In the genomic region with DNA sequence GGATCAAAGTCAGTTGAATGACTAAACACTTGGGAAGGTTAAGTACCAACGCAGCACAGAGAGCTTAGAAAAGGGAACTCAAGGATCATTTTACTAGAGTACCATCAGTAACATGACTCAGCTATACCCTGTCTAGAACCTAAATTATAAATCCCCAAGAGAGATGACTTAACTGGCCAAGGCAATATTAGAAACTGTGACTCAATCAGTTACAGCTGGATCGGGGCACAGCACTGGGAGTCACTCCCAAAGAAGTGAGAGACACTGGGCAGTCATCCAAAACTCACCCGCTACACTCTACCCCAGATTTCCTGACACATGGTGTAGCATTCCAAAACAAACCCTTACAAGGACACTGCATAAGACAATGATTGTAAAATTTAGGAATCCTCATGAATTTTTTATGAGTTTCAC, we compare ENCODE assay signal across 1 cellular context.
A peak's percentile ranks its signal among the peaks of the same experiment; 100 is the strongest.
TF ChIP-seq lines count a peak whose summit lies in the region.

No MANE protein-coding gene starts in this region.

TF ChIP-seq in HCT116, 20 proteins besides CTCF, POLR2A, EP300 and RAD21 (continued from another document):
- TF ChIP-seq, protein P1, sequence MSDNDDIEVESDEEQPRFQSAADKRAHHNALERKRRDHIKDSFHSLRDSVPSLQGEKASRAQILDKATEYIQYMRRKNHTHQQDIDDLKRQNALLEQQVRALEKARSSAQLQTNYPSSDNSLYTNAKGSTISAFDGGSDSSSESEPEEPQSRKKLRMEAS (IDR thresholded peaks at IDR 0.05), result 0 out of 2 replicates have a peak, but pooled peaks have one; percentile 7
- TF ChIP-seq SP1 (IDR thresholded peaks at IDR 0.05; ENCODE audit: low read depth), result peak; percentile 34; the same call in 1 of the 2 replicates
- TF ChIP-seq CBX3 (IDR thresholded peaks at IDR 0.05; ENCODE audit: low read depth), result no peak
- TF ChIP-seq SRF (IDR thresholded peaks at IDR 0.05; ENCODE audit: low read depth), result 0 out of 2 replicates have a peak, but pooled peaks have one; percentile 17
- peak; percentile 58 for TF ChIP-seq JUND (IDR thresholded peaks at IDR 0.05)
- peak; percentile 53 for TF ChIP-seq FOSL1 (IDR thresholded peaks at IDR 0.05; ENCODE audit: low read depth)
- no peak for TF ChIP-seq EZH2phosphoT487 (IDR thresholded peaks at IDR 0.05; ENCODE audit: borderline replicate concordance)
- no peak for TF ChIP-seq TCF7L2 (IDR thresholded peaks at IDR 0.05; ENCODE audit: borderline replicate concordance, extremely low read depth, insufficient read depth, insufficient read length)
- TF ChIP-seq YY1 (IDR thresholded peaks at IDR 0.05; ENCODE audit: extremely low read depth, insufficient replicate concordance, low read depth, low read length), result no peak
- TF ChIP-seq, protein P2, sequence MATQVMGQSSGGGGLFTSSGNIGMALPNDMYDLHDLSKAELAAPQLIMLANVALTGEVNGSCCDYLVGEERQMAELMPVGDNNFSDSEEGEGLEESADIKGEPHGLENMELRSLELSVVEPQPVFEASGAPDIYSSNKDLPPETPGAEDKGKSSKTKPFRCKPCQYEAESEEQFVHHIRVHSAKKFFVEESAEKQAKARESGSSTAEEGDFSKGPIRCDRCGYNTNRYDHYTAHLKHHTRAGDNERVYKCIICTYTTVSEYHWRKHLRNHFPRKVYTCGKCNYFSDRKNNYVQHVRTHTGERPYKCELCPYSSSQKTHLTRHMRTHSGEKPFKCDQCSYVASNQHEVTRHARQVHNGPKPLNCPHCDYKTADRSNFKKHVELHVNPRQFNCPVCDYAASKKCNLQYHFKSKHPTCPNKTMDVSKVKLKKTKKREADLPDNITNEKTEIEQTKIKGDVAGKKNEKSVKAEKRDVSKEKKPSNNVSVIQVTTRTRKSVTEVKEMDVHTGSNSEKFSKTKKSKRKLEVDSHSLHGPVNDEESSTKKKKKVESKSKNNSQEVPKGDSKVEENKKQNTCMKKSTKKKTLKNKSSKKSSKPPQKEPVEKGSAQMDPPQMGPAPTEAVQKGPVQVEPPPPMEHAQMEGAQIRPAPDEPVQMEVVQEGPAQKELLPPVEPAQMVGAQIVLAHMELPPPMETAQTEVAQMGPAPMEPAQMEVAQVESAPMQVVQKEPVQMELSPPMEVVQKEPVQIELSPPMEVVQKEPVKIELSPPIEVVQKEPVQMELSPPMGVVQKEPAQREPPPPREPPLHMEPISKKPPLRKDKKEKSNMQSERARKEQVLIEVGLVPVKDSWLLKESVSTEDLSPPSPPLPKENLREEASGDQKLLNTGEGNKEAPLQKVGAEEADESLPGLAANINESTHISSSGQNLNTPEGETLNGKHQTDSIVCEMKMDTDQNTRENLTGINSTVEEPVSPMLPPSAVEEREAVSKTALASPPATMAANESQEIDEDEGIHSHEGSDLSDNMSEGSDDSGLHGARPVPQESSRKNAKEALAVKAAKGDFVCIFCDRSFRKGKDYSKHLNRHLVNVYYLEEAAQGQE (IDR thresholded peaks at IDR 0.05; ENCODE audit: low read depth), result no peak
- TF ChIP-seq, protein P3, sequence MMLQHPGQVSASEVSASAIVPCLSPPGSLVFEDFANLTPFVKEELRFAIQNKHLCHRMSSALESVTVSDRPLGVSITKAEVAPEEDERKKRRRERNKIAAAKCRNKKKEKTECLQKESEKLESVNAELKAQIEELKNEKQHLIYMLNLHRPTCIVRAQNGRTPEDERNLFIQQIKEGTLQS (IDR thresholded peaks at IDR 0.05), result 0 out of 2 replicates have a peak, but pooled peaks have one; percentile 17
